9 cellular contexts compared by ENCODE assay signal in the genomic region with DNA sequence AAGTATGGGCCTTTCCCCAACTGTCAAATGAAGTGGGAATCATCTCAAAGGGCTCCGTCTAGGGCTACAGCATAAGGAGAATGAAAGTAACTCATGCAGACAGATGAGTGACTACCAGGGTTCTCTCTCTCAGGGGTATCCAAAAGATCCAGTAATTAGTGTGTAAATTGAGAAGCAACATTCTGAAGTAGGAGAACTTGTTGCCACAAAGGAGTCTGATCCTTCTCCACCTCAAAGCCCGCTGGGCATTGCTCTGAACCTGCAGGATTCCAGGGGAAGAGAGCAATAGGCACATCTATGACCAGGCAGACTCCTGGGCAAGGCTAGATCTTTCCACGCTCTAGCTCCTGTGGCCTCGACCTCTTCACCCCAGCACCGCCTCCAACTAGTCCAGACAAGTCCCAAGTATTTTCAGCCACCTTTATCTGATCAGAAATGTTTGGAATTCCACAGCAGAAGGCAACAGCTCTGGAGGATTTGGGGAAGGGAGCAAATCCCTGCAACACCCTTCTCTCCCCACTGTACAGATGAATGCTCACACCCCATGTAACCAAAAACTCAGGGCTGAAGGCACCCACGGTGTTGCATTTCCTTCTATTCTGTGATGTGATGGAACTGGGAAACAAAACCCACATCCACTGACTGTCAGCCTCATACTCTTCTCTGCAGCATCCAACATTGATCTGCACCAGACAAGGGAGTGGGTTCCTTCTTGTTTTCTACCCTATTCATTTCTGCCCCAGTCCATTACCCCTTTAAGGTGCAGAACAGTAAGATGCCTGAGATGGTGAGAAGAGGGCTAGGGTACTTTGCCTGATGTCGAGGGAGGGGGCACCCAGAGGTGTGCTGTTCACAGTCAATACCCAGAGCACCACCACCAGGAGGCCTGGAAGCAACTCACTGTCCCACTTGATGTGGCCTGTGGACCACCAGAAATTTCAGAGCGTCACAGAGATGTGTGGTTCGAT. TPM values are rescaled to one million over a fixed set of nuclear protein-coding genes. Genes with fewer than 3 reads are reported as not detected.
DNase-seq lines count a peak whose midpoint lies in the region; ATAC-seq and TF ChIP-seq lines count a peak whose summit lies in the region.
"Had no signal": no experiment of that assay in that cellular context is flagged by ENCODE, and none has a peak within 500 bp of the region (broad histone marks: within the 10 kb centered on the region; RNA-seq: fewer than 3 reads in every experiment).

No MANE protein-coding gene starts in this region.

- peak overlapping the region in 9 of 10 donors; percentile 4 to 55 (median 20) for H3K4me3 Mint-ChIP-seq in naive thymus-derived CD8-positive, alpha-beta T cell

- no peaks in the 10 kb centered on the region for H3K27me3 Mint-ChIP-seq in naive thymus-derived CD8-positive, alpha-beta T cell

- peak; percentile 78 for DNase-seq in M059J (ENCODE audit: low read depth)
- peak; percentile 37 for DNase-seq in cerebellar cortex (ENCODE audit: low spot score)
- no peak for DNase-seq in naive thymus-derived CD8-positive, alpha-beta T cell
- no peak for DNase-seq in central memory CD4-positive, alpha-beta T cell
- no peak for DNase-seq in activated effector memory CD4-positive, alpha-beta T cell treated with Interleukin-2 at 50 U/mL for 16 hours
- DNase-seq: activated gamma-delta T cell had no signal

- H3K36me3 Mint-ChIP-seq in naive thymus-derived CD8-positive, alpha-beta T cell, result peaks cover 0 to 40% (median 12%) of the 10 kb centered on the region in 3 donors

- peak overlapping the region; percentile 74 to 99 (median 92) for H3K27ac Mint-ChIP-seq in naive thymus-derived CD8-positive, alpha-beta T cell

- no peaks in the 10 kb centered on the region for H3K9me3 Mint-ChIP-seq in naive thymus-derived CD8-positive, alpha-beta T cell

- H3K4me1 Mint-ChIP-seq in naive thymus-derived CD8-positive, alpha-beta T cell, result peaks cover 57 to 94% (median 89%) of the 10 kb centered on the region in 4 donors

- peak overlapping the region; percentile 87 for H3K27ac ChIP-seq in C4-2B

- no peak for ATAC-seq in naive thymus-derived CD8-positive, alpha-beta T cell
- ATAC-seq in HG02798 (IDR thresholded peaks at IDR 0.05; ENCODE audit: poor library complexity, unreplicated experiment) (no peak), HG02678 (IDR thresholded peaks at IDR 0.05; ENCODE audit: unreplicated experiment) (no peak)

- POLR2A ChIA-PET in naive thymus-derived CD8-positive, alpha-beta T cell (lab: Charles Lee), result interaction anchor here (0.6 to 2.7 kb wide), 3 partner anchors 21 to 54 kb away, joined by 3 to 8 read pairs (median 3); partner anchors contain the start of gene BCL2L1

- TF ChIP-seq CTCF in C4-2B (conservative IDR thresholded peaks at IDR 0.05), result no peak

RNA-seq across cellular contexts. Expression of gene COX4I2, which starts 41.0 kb away (rescaled TPM):
- not detected in 2 replicates for total RNA-seq in M059J (2014; rRNA removed; shearing (Covaris generic))
- not detected for total RNA-seq in naive thymus-derived CD8-positive, alpha-beta T cell
- polyA plus RNA-seq in naive thymus-derived CD8-positive, alpha-beta T cell, result not detected

RNA-seq across cellular contexts. Expression of gene BCL2L1, which starts 44.0 kb away (rescaled TPM):
- 108 and 117 TPM in 2 replicates for total RNA-seq in M059J (2014; rRNA removed; shearing (Covaris generic))
- total RNA-seq in naive thymus-derived CD8-positive, alpha-beta T cell, result 10 to 100 TPM; 14.8 to 17.7 TPM
- polyA plus RNA-seq in naive thymus-derived CD8-positive, alpha-beta T cell, result 10 to 100 TPM in 1 of 3 donors, 1 to 10 TPM in 2; 8.0 to 15.4 (median 8.2) TPM

Comparison
In these comparisons a context has a peak if more than half of its experiments do, and no peak if none do; other contexts are left out.
1. DNase-seq: peak in M059J (single experiment) and cerebellar cortex (single experiment); none in naive thymus-derived CD8-positive, alpha-beta T cell (0 of 10), central memory CD4-positive, alpha-beta T cell (single experiment) and activated effector memory CD4-positive, alpha-beta T cell treated with Interleukin-2 at 50 U/mL for 16 hours (single experiment).